In genomic region chr19:19538767-19539166, GRCh38 we compare ENCODE assay signal across 9 cellular contexts. TPM values are rescaled to one million over a fixed set of nuclear protein-coding genes. Genes with fewer than 3 reads are reported as not detected.
A peak's percentile ranks its signal among the peaks of the same experiment; 100 is the strongest.
DNase-seq lines count a peak whose midpoint lies in the region; ATAC-seq, FAIRE-seq and TF ChIP-seq lines count a peak whose summit lies in the region.
"Had no signal": no experiment of that assay in that cellular context is flagged by ENCODE, and none has a peak within 500 bp of the region (broad histone marks: within the 10 kb centered on the region; RNA-seq: fewer than 3 reads in every experiment).

No MANE protein-coding gene starts in this region.

- H3K9me3 Mint-ChIP-seq in Calu3 (ENCODE audit: low read depth, unreplicated experiment) (peaks cover 5% of the 10 kb centered on the region), WTC11 (no peaks in the 10 kb centered on the region)

- H3K27ac ChIP-seq in ACC112 (ENCODE audit: low read depth, low read length) (no peak overlapping the region), left lung (no peak overlapping the region), spleen (no peak overlapping the region)

- DNase-seq in Calu3 (no peak), WTC11 (ENCODE audit: low spot score) (peak; percentile 22), left lung (no peak), islet precursor cell (no peak), H54 (ENCODE audit: insufficient read length, low spot score) (no peak), spleen (no peak)

- H3K27ac Mint-ChIP-seq in Calu3 (ENCODE audit: unreplicated experiment), result no peak overlapping the region
- no peak overlapping the region for H3K27ac Mint-ChIP-seq in WTC11

- BruUV-seq in Calu3 (replicated peaks; lab: Mats Ljungman, UMichigan), result no TSS peak

- H3K36me3 ChIP-seq in ACC112 (ENCODE audit: insufficient read depth, low read length) (no peaks in the 10 kb centered on the region), left lung (no peaks in the 10 kb centered on the region), spleen (peaks cover 0 to 6% (median 0%) of the 10 kb centered on the region in 6 donors)

- no peaks in the 10 kb centered on the region for H3K79me2 ChIP-seq in ACC112 (ENCODE audit: control insufficient read depth, insufficient read depth, low read length, unreplicated experiment)

- H3K27me3 ChIP-seq in ACC112 (ENCODE audit: insufficient read depth, low read length), result no peaks in the 10 kb centered on the region
- H3K27me3 ChIP-seq in left lung, result peaks cover 33 to 74% of the 10 kb centered on the region in 2 donors
- H3K27me3 ChIP-seq in spleen (replicated peaks in 1 of 7), result peaks cover 0 to 74% (median 52%) of the 10 kb centered on the region in 7 donors

- H3K4me3 Mint-ChIP-seq in Calu3 (ENCODE audit: low read depth, unreplicated experiment), result peak overlapping the region; percentile 56
- peak overlapping the region; percentile 69 for H3K4me3 Mint-ChIP-seq in WTC11

- H3K27me3 Mint-ChIP-seq in Calu3 (ENCODE audit: unreplicated experiment), result peaks cover 12% of the 10 kb centered on the region
- peaks cover 36% of the 10 kb centered on the region for H3K27me3 Mint-ChIP-seq in WTC11 (ENCODE audit: low read depth)

- H2AFZ ChIP-seq in ACC112 (ENCODE audit: low read length, unreplicated experiment), result no peak overlapping the region

- POLR2A ChIA-PET in WTC11 (lab: Charles Lee), result no interaction called here

- intact Hi-C loops in Calu3 (cut with micrococcal nuclease; ENCODE audit: unreplicated experiment) (loop anchor here (10.0 kb wide), 1 partner anchor 416 kb away; no protein-coding TSS in a partner anchor), left lung (cut with DNase I) (loop anchor here in 1 of 2 donors (10.0 kb wide), 1 partner anchor 416 kb away; no protein-coding TSS in a partner anchor), spleen (cut with DNase I; ENCODE audit: low total_unique reads) (no loop called here)

- CTCF ChIA-PET in Calu3 (lab: Charles Lee), result no interaction called here
- CTCF ChIA-PET in WTC11 (lab: Charles Lee), result interaction anchor here (1.4 to 14.4 kb wide), 2 partner anchors 15 to 105 kb away, joined by 3 to 408 read pairs; partner anchors contain the start of gene GMIP

- no peak for TF ChIP-seq POLR2A in H54 (IDR thresholded peaks at IDR 0.05; ENCODE audit: low read depth, low read length)
- TF ChIP-seq POLR2A in spleen (IDR thresholded peaks at IDR 0.05), result no peak

- ATAC-seq in WTC11 (no peak), left lung (peak; percentile 6), HG02973 (IDR thresholded peaks at IDR 0.05; ENCODE audit: unreplicated experiment) (no peak)

- H3K4me1 Mint-ChIP-seq in Calu3 (ENCODE audit: low read depth, unreplicated experiment), result peaks cover 8% of the 10 kb centered on the region
- H3K4me1 Mint-ChIP-seq in WTC11, result peaks cover 13% of the 10 kb centered on the region

- H3K4me3 ChIP-seq in ACC112 (ENCODE audit: low read depth, low read length) (peak overlapping the region; percentile 63; the same call in 1 of the 2 replicates), left lung (no peak overlapping the region), spleen (peak overlapping the region in 1 of 8 donors; percentile 53)
- H3K4me3 ChIP-seq: lung had no signal

- peaks cover 10% of the 10 kb centered on the region for H3K36me3 Mint-ChIP-seq in Calu3 (ENCODE audit: insufficient read depth, unreplicated experiment)
- H3K36me3 Mint-ChIP-seq in WTC11, result no peaks in the 10 kb centered on the region

- H3K4me1 ChIP-seq in ACC112 (ENCODE audit: control insufficient read depth, insufficient read depth, low read length, unreplicated experiment), result peaks cover 4% of the 10 kb centered on the region
- peaks cover 16 to 39% of the 10 kb centered on the region in 2 donors for H3K4me1 ChIP-seq in left lung
- peaks cover 10 to 58% (median 35%) of the 10 kb centered on the region in 6 donors for H3K4me1 ChIP-seq in spleen

- whole genome bisulfite sequencing in spleen, 5 donors, result 30 to 43% (median 32%) methylated on average over 5 to 7 of the region's 7 CpGs

- TF ChIP-seq CTCF in Calu3 (IDR thresholded peaks at IDR 0.05; ENCODE audit: unreplicated experiment) (no peak), WTC11 (IDR thresholded peaks at IDR 0.05) (no peak), left lung (IDR thresholded peaks at IDR 0.05) (no peak), spleen (IDR thresholded peaks at IDR 0.05 in 8 of 11, conservative IDR thresholded peaks at IDR 0.05 in 3 of 11) (no peak)

- H3K9me3 ChIP-seq in left lung (no peaks in the 10 kb centered on the region), spleen (peaks cover 0 to 7% (median 0%) of the 10 kb centered on the region in 8 donors)

- no peak for FAIRE-seq in H54 (lab: Jason Lieb, UNC)

TF ChIP-seq in WTC11, 78 proteins besides CTCF, POLR2A, EP300 and RAD21:
- TF ChIP-seq ELF4 (CRISPR knock-in tag; IDR thresholded peaks at IDR 0.05; ENCODE audit: low read depth) (no peak), ZNF423 (CRISPR knock-in tag; IDR thresholded peaks at IDR 0.05) (no peak), PREB (CRISPR knock-in tag; IDR thresholded peaks at IDR 0.05; ENCODE audit: borderline replicate concordance) (no peak), ZMAT4 (CRISPR knock-in tag; IDR thresholded peaks at IDR 0.05) (no peak), ZNF671 (CRISPR knock-in tag; IDR thresholded peaks at IDR 0.05) (no peak), ZNF232 (CRISPR knock-in tag; IDR thresholded peaks at IDR 0.05) (no peak)

RNA-seq across cellular contexts. Expression of gene CILP2, which starts 0.7 kb away (rescaled TPM):
- total RNA-seq in Calu3 (2022) (1.3 and 1.7 TPM in 2 replicates), WTC11 (2021) (7.9 to 10.6 TPM (median 10.1 TPM) in 3 replicates), left lung (10 to 100 TPM in 1 of 2 donors, under 1 TPM in 1; 0.31 to 17.8 TPM), spleen (1 to 10 TPM in 1 of 7 donors, under 1 TPM in 5, not detected in 1; 0.36 to 1.3 (median 0.61) TPM)
- polyA plus RNA-seq in spleen, result under 1 TPM; 0.15 to 0.38 (median 0.35) TPM

RNA-seq across cellular contexts. Expression of gene YJEFN3, which starts 10.1 kb away (rescaled TPM):
- total RNA-seq in Calu3 (2022), result 10.4 and 12.9 TPM in 2 replicates
- 10.2 to 11.9 TPM (median 11.1 TPM) in 3 replicates for total RNA-seq in WTC11 (2021)
- 1 to 10 TPM; 2.7 to 3.5 TPM for total RNA-seq in left lung
- total RNA-seq in spleen, result 1 to 10 TPM; 1.3 to 4.8 (median 3.2) TPM
- polyA plus RNA-seq in spleen, result 10 to 100 TPM; 10.4 to 22.7 (median 13.0) TPM

RNA-seq across cellular contexts. Expression of gene NDUFA13, which starts 22.7 kb away (rescaled TPM):
- total RNA-seq in Calu3 (2022), result 191 and 193 TPM in 2 replicates
- total RNA-seq in WTC11 (2021), result 519 to 568 TPM (median 552 TPM) in 3 replicates
- total RNA-seq in left lung, result 100 to 1,000 TPM; 246 to 303 TPM
- 100 to 1,000 TPM in 4 of 7 donors, 10 to 100 TPM in 3; 24.0 to 216 (median 182) TPM for total RNA-seq in spleen
- 100 to 1,000 TPM; 203 to 224 (median 204) TPM for polyA plus RNA-seq in spleen

RNA-seq across cellular contexts. Expression of gene TSSK6, which starts 23.4 kb away (rescaled TPM):
- total RNA-seq in Calu3 (2022), result 2.8 and 3.1 TPM in 2 replicates
- 4.7 to 7.8 TPM (median 7.7 TPM) in 3 replicates for total RNA-seq in WTC11 (2021)
- 1 to 10 TPM; 1.3 to 1.4 TPM for total RNA-seq in left lung
- 1 to 10 TPM; 2.3 to 5.6 (median 3.7) TPM for total RNA-seq in spleen
- polyA plus RNA-seq in spleen, result 1 to 10 TPM; 1.7 to 3.3 (median 2.4) TPM
